Comparison of ENCODE assay signal across 8 cellular contexts in the genomic region with DNA sequence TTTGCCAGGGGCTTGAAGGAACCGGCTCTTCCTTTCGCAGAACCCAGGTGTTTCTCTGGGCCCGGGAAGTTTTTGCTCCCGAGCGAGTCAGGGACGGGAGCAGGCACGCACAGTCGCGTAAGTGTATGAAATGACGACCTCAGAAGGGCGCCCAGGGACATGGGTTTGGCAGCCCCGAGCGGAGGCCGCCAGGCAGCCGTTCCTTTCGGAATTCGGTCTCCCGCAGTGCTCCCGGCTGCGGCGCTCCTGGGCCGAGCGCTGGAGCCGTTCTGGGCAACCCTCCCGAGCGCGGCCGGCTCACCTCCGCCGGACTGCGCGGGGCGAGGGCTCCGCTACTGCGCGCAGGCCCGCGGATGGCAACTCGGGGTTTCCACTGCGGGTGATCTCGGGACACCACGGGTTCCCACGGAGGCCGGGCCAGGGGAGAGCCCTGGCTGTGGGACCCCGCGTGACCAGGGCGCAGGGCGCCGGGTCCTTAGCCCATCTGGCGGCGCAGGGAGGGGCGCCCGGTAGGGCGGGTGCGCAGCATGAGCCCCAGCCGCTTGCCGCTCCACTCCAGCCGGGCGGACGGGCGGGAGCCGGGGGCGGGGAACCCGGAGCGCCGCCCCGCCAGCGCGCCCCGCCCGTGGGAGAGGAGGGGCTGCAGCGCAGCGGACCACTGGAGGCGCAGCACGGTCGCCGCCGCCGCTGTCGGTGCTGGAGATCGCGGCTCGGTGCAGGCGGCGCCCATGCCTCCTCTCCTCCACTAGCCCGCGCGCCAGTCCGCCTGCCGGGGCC. TPM values are rescaled to one million over a fixed set of nuclear protein-coding genes. Genes with fewer than 3 reads are reported as not detected.
DNase-seq lines count a peak whose midpoint lies in the region; TF ChIP-seq lines count a peak whose summit lies in the region.

Gene OSBPL6 (plus strand): TSS at position 690 of the 777 bp plus-strand sequence. CDS start 111,673 bp downstream, outside the sequence.

- H2BK120ac ChIP-seq in H9 (ENCODE audit: low read depth, low read length, poor library complexity, severe bottlenecking) = no peak within 1 kb of the TSS

- no peak within 1 kb of the TSS for H3K9ac ChIP-seq in H9 (ENCODE audit: extremely low read depth, insufficient read length, low read length)
- no peak within 1 kb of the TSS for H3K9ac ChIP-seq in Loucy (ENCODE audit: low read depth, low read length, poor library complexity, severe bottlenecking)

- peak within 1 kb of the TSS; percentile 76 to 89 for H3K4me3 Mint-ChIP-seq in H9

- no peaks in the 10 kb centered on the region for H3F3A ChIP-seq in Loucy (ENCODE audit: low read depth)

- H3K79me1 ChIP-seq in H9 (ENCODE audit: insufficient read depth, low read depth, low read length, poor library complexity, severe bottlenecking) = no peaks in the 10 kb centered on the region

- no peaks in the 10 kb centered on the region for H3K4me1 ChIP-seq in H9 (ENCODE audit: insufficient read depth, low read length)
- peaks cover 4% of the 10 kb centered on the region for H3K4me1 ChIP-seq in Loucy (ENCODE audit: insufficient read depth, low read length, poor library complexity, severe bottlenecking)
- peaks cover 38% of the 10 kb centered on the region for H3K4me1 ChIP-seq in left ventricle myocardium inferior
- H3K4me1 ChIP-seq in uterus = no peaks in the 10 kb centered on the region

- H3K27me3 ChIP-seq in H9 (ENCODE audit: insufficient read depth, low read length) = peaks cover 17% of the 10 kb centered on the region; the same call in 1 of the 2 replicates
- no peaks in the 10 kb centered on the region for H3K27me3 ChIP-seq in Loucy (ENCODE audit: insufficient read depth, low read length, poor library complexity, severe bottlenecking)
- peaks cover 19% of the 10 kb centered on the region for H3K27me3 ChIP-seq in left ventricle myocardium inferior (ENCODE audit: low read depth)
- H3K27me3 ChIP-seq in uterus = no peaks in the 10 kb centered on the region

- no peaks in the 10 kb centered on the region for H3K36me3 ChIP-seq in Loucy (ENCODE audit: insufficient read depth, low read length)
- no peaks in the 10 kb centered on the region for H3K36me3 ChIP-seq in left ventricle myocardium inferior
- H3K36me3 ChIP-seq in uterus = no peaks in the 10 kb centered on the region

- H2AK5ac ChIP-seq in H9 (ENCODE audit: insufficient read length, low read length) = no peak within 1 kb of the TSS

- WGBS in H9 (ENCODE audit: extremely low coverage, insufficient read length, low lambda C conversion rate) = no CpG with 5 or more reads among the region's 90 CpGs

- no peaks in the 10 kb centered on the region for H3K9me3 ChIP-seq in H9 (ENCODE audit: control insufficient read depth, low read depth, low read length)
- no peaks in the 10 kb centered on the region for H3K9me3 ChIP-seq in Loucy (ENCODE audit: insufficient read depth, low read depth, low read length)
- no peaks in the 10 kb centered on the region for H3K9me3 ChIP-seq in left ventricle myocardium inferior (replicated peaks)
- no peaks in the 10 kb centered on the region for H3K9me3 ChIP-seq in uterus

- no peak within 1 kb of the TSS for H3K23ac ChIP-seq in H9 (ENCODE audit: insufficient read length, low read depth, low read length)

- peaks cover 16 to 20% of the 10 kb centered on the region in 2 experiments for H3K4me1 Mint-ChIP-seq in H9

- peak within 1 kb of the TSS in 1 of 3 experiments; percentile 69; a peak in 1 of 7 replicates for H3K27ac Mint-ChIP-seq in H9

- no peak within 1 kb of the TSS for H3K56ac ChIP-seq in H9 (ENCODE audit: insufficient read length, low read depth, low read length)

- no peak within 1 kb of the TSS for H4K8ac ChIP-seq in H9 (replicated peaks; ENCODE audit: insufficient read length, low read depth, low read length)

- no peak within 1 kb of the TSS for H3K4me3 ChIP-seq in Loucy (ENCODE audit: low read length, poor library complexity, severe bottlenecking)
- H3K4me3 ChIP-seq in left ventricle myocardium inferior = peak within 1 kb of the TSS; percentile 96
- peak within 1 kb of the TSS; percentile 61 to 70 for H3K4me3 ChIP-seq in uterus

- peaks cover 13% of the 10 kb centered on the region for H3K23me2 ChIP-seq in H9 (ENCODE audit: insufficient read length, low read depth, low read length, poor library complexity, severe bottlenecking)

- peak; percentile 69 to 79 for TF ChIP-seq POLR2A in uterus (IDR thresholded peaks at IDR 0.05)

- H2BK20ac ChIP-seq in H9 (ENCODE audit: low read depth, low read length, poor library complexity, severe bottlenecking) = no peak within 1 kb of the TSS

- no peak for TF ChIP-seq CTCF in H9 (conservative IDR thresholded peaks at IDR 0.05)
- no peak for TF ChIP-seq CTCF in Loucy (conservative IDR thresholded peaks at IDR 0.05; ENCODE audit: low read length)
- TF ChIP-seq CTCF in left ventricle myocardium inferior (IDR thresholded peaks at IDR 0.05; ENCODE audit: borderline replicate concordance) = peak; percentile 59
- peak in 3 of 4 experiments; percentile 38 to 68 (median 39) for TF ChIP-seq CTCF in uterus (IDR thresholded peaks at IDR 0.05)

- H3K4me2 ChIP-seq in H9 (ENCODE audit: insufficient read depth, insufficient read length, low read length) (peak within 1 kb of the TSS; percentile 93), Loucy (ENCODE audit: low read depth, low read length, poor library complexity, severe bottlenecking) (no peak within 1 kb of the TSS)

- no peaks in the 10 kb centered on the region for H4K20me1 ChIP-seq in H9 (ENCODE audit: control insufficient read depth, insufficient read depth, insufficient read length)
- no peaks in the 10 kb centered on the region for H4K20me1 ChIP-seq in Loucy (ENCODE audit: insufficient read depth, low read length, poor library complexity, severe bottlenecking)

- no peak within 1 kb of the TSS for H2AFZ ChIP-seq in H9 (ENCODE audit: low read length)
- H2AFZ ChIP-seq in Loucy (ENCODE audit: low read length) = peak within 1 kb of the TSS; percentile 43; the same call in 1 of the 2 replicates

- peaks cover 63% of the 10 kb centered on the region for H3K27me3 Mint-ChIP-seq in H9 (ENCODE audit: low read depth)

- H2BK15ac ChIP-seq in H9 (ENCODE audit: low read depth, low read length) = no peak within 1 kb of the TSS

- no peak within 1 kb of the TSS for H4K5ac ChIP-seq in H9 (ENCODE audit: insufficient read length, low read depth, low read length)

- no peak within 1 kb of the TSS for H2BK12ac ChIP-seq in H9 (ENCODE audit: insufficient read length, low read depth, low read length)

- no peaks in the 10 kb centered on the region for H3K36me3 Mint-ChIP-seq in H9 (ENCODE audit: insufficient read depth in 1 of 3, low read depth in 3 of 3)

- intact Hi-C loops in left ventricle myocardium inferior (cut with micrococcal nuclease) = loop anchor here (10.0 kb wide), 1 partner anchor 81 kb away; no protein-coding TSS in a partner anchor
- intact Hi-C loops in posterior vena cava (cut with DNase I) = no loop called here
- intact Hi-C loops in uterus (cut with DNase I; ENCODE audit: low total_unique reads) = no loop called here

- no peak within 1 kb of the TSS for H2BK5ac ChIP-seq in H9 (ENCODE audit: insufficient read length, low read length)

- H3K9me2 ChIP-seq in Loucy (replicated peaks; ENCODE audit: low read depth, low read length) = no peaks in the 10 kb centered on the region

- H3K27ac ChIP-seq in H9 (ENCODE audit: insufficient read length, low read depth, low read length) (no peak within 1 kb of the TSS), left ventricle myocardium inferior (replicated peaks) (peak within 1 kb of the TSS; percentile 93), uterus (peak within 1 kb of the TSS; percentile 83 to 87)

- H3K79me2 ChIP-seq in H9 (ENCODE audit: insufficient read depth, low read length) = no peaks in the 10 kb centered on the region
- H3K79me2 ChIP-seq in Loucy (ENCODE audit: insufficient read depth, low read length) = no peaks in the 10 kb centered on the region

- H4K91ac ChIP-seq in H9 (ENCODE audit: insufficient read length, low read depth, low read length) = no peak within 1 kb of the TSS

- no peak within 1 kb of the TSS for H3T11ph ChIP-seq in H9 (ENCODE audit: low read length)

- H3K14ac ChIP-seq in H9 (ENCODE audit: insufficient read depth, low read length) = no peak within 1 kb of the TSS; the same call in 1 of the 2 replicates

- H3K9me3 Mint-ChIP-seq in H9 = no peaks in the 10 kb centered on the region

- peak; percentile 76 for DNase-seq in G401 (ENCODE audit: low spot score)
- DNase-seq in H9 = peak; percentile 79
- DNase-seq in SKM-1 treated with dmso at 0.1 percent for 144 hours (lab: John Stamatoyannopoulos, UW; ENCODE audit: unreplicated experiment) = peak; percentile 76
- peak; percentile 77 for DNase-seq in amniotic epithelial cell (ENCODE audit: low read depth)
- DNase-seq in left ventricle myocardium inferior = peak; percentile 87
- peak; percentile 92 for DNase-seq in posterior vena cava (ENCODE audit: low spot score)
- DNase-seq in uterus = peak; percentile 58 to 77

- in situ Hi-C loops in G401 (cut with HindIII; ENCODE audit: low sequenced_read_pairs) = no loop called here

- no peak within 1 kb of the TSS for H3K4ac ChIP-seq in H9 (ENCODE audit: low read depth, low read length)

- H3K18ac ChIP-seq in H9 (ENCODE audit: insufficient read length, low read depth, low read length) = no peak within 1 kb of the TSS

RNA-seq across cellular contexts. Expression of gene OSBPL6, which starts in this region (rescaled TPM):
- 1.5 and 3.4 TPM in 2 replicates for total RNA-seq in G401 (2014; rRNA removed; shearing (Covaris generic))
- total RNA-seq in H9 (2021) (4.3 and 4.6 TPM in 2 replicates), left ventricle myocardium inferior (6.4 TPM), posterior vena cava (1 to 10 TPM; 2.0 to 2.5 TPM), uterus (1 to 10 TPM; 1.8 to 9.9 (median 2.8) TPM)

Comparison
In these comparisons a context has a peak if more than half of its experiments do, and no peak if none do; other contexts are left out.
1. CTCF ChIP-seq: peak in left ventricle myocardium inferior (single experiment) and uterus (3 of 4); none in H9 (single experiment) and Loucy (single experiment).
2. Peak in every context shown above with its lines, with median percentiles within 50 percentile points of each other: DNase-seq.